ENCODE assay signal across 9 cellular contexts in the genomic region with DNA sequence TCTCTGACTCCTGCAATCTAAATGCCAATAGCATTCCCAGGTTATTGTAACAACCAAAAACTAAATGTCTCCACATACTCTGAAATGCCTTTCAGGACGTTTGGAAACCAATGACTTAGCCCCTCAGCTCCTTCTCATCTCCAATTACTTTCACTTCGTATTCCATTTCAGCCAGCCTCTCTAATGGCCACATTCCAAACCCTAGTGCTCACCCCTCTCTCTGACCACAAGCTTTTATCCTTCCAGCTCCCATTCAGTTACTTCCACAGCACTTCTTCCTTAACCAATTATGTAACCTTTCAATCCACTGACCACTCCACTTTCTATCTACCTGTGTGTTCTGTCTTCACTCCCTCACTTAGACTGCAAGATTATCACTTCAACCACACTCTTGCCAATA. TPM values are rescaled to one million over a fixed set of nuclear protein-coding genes. Genes with fewer than 3 reads are reported as not detected.
DNase-seq lines count a peak whose midpoint lies in the region; ATAC-seq, FAIRE-seq and TF ChIP-seq lines count a peak whose summit lies in the region.
"Had no signal": no experiment of that assay in that cellular context is flagged by ENCODE, and none has a peak within 500 bp of the region (broad histone marks: within the 10 kb centered on the region; RNA-seq: fewer than 3 reads in every experiment).

No MANE protein-coding gene starts in this region.

- H3K36me3 ChIP-seq in astrocyte (ENCODE audit: insufficient read depth, low read length) = peaks cover 41% of the 10 kb centered on the region
- H3K36me3 ChIP-seq in kidney epithelial cell (ENCODE audit: control insufficient read depth, insufficient read depth, low read length) = no peaks in the 10 kb centered on the region

- DNase-seq in COLO829 (ENCODE audit: low spot score) = peak; percentile 35
- DNase-seq in HT-29 (ENCODE audit: low spot score) = peak; percentile 22
- peak; percentile 96 for DNase-seq in astrocyte (ENCODE audit: low read depth)
- peak; percentile 83 for DNase-seq in kidney epithelial cell (ENCODE audit: low read depth)
- DNase-seq in NCI-H1092 treated with DMSO at 0.1 percent for 48 hours (lab: John Stamatoyannopoulos, UW) = no peak
- no peak for DNase-seq in superior temporal gyrus (ENCODE audit: extremely low spot score)
- DNase-seq in GM19240 (ENCODE audit: insufficient read length, low spot score) = no peak

- peak; percentile 90 for FAIRE-seq in astrocyte (lab: Jason Lieb, UNC)

- H3K9me3 ChIP-seq in astrocyte (ENCODE audit: insufficient read depth, low read depth, low read length) = no peaks in the 10 kb centered on the region

- H3K4me3 Mint-ChIP-seq in astrocyte (ENCODE audit: unreplicated experiment) = no peak overlapping the region
- H3K4me3 Mint-ChIP-seq: neural progenitor cell had no signal

- H3K27me3 ChIP-seq in astrocyte (ENCODE audit: insufficient read depth, low read length) (no peaks in the 10 kb centered on the region), kidney epithelial cell (ENCODE audit: control insufficient read depth, insufficient read depth, low read length) (no peaks in the 10 kb centered on the region)

- no peaks in the 10 kb centered on the region for H3K27me3 Mint-ChIP-seq in astrocyte (ENCODE audit: low read depth, unreplicated experiment)

- peaks cover 10% of the 10 kb centered on the region for H3K4me1 Mint-ChIP-seq in astrocyte (ENCODE audit: low read depth, unreplicated experiment)

- H3K27ac Mint-ChIP-seq in astrocyte (ENCODE audit: unreplicated experiment) = peak overlapping the region; percentile 16
- H3K27ac Mint-ChIP-seq: neural progenitor cell had no signal

- peaks cover 25% of the 10 kb centered on the region for H3K4me1 ChIP-seq in astrocyte (ENCODE audit: insufficient read depth, low read length)

- no peaks in the 10 kb centered on the region for H3K9me3 Mint-ChIP-seq in astrocyte (ENCODE audit: unreplicated experiment)

- H3K36me3 Mint-ChIP-seq in astrocyte (ENCODE audit: low read depth, unreplicated experiment) = peaks cover 9% of the 10 kb centered on the region

- H4K20me1 ChIP-seq in astrocyte (ENCODE audit: insufficient read depth, low read length) = peaks cover 13% of the 10 kb centered on the region

- H3K9ac ChIP-seq in astrocyte (ENCODE audit: low read length) = peak overlapping the region; percentile 74
- H3K9ac ChIP-seq: neural progenitor cell had no signal

- H2AFZ ChIP-seq in astrocyte (ENCODE audit: low read depth, low read length) = peak overlapping the region; percentile 21
- H2AFZ ChIP-seq: neural progenitor cell had no signal

- peaks cover 38% of the 10 kb centered on the region for H3K79me2 ChIP-seq in astrocyte (ENCODE audit: insufficient read depth, low read length)

- TF ChIP-seq CTCF in astrocyte (IDR thresholded peaks at IDR 0.05; ENCODE audit: insufficient read depth, low read depth, low read length) (no peak), kidney epithelial cell (IDR thresholded peaks at IDR 0.05; ENCODE audit: insufficient read depth, low read length, poor library complexity, severe bottlenecking) (no peak)

- H3K4me2 ChIP-seq in astrocyte (ENCODE audit: low read length) = peak overlapping the region; percentile 84
- H3K4me2 ChIP-seq: neural progenitor cell had no signal

- peak overlapping the region; percentile 51 for H3K4me3 ChIP-seq in astrocyte (ENCODE audit: insufficient read depth, low read depth, low read length)
- H3K4me3 ChIP-seq in kidney epithelial cell (ENCODE audit: low read depth, low read length) = no peak overlapping the region
- H3K4me3 ChIP-seq: neural progenitor cell had no signal

- peak overlapping the region; percentile 73 for H3K27ac ChIP-seq in astrocyte (ENCODE audit: low read depth, low read length)
- H3K27ac ChIP-seq: neural progenitor cell had no signal

- no peak for ATAC-seq in GM18519 (IDR thresholded peaks at IDR 0.05; ENCODE audit: low FRiP score, unreplicated experiment)

RNA-seq across cellular contexts. Expression of gene NOC3L, which starts 4.3 kb away (rescaled TPM):
- 7.9 and 8.0 TPM in 2 replicates for total RNA-seq in HT-29 (2014; rRNA removed; shearing (Covaris generic))
- total RNA-seq in astrocyte = 20.2 and 21.6 TPM in 2 replicates
- total RNA-seq in kidney epithelial cell = 17.8 and 23.1 TPM in 2 replicates

RNA-seq across cellular contexts. Expression of gene TBC1D12, which starts 43.9 kb away (rescaled TPM):
- 5.8 TPM in 2 replicates for total RNA-seq in HT-29 (2014; rRNA removed; shearing (Covaris generic))
- total RNA-seq in astrocyte = 6.9 and 7.6 TPM in 2 replicates
- 6.7 and 14.2 TPM in 2 replicates for total RNA-seq in kidney epithelial cell

Comparison
In these comparisons a context has a peak if more than half of its experiments do, and no peak if none do; other contexts are left out.
1. DNase-seq: peak in COLO829 (single experiment), HT-29 (single experiment), astrocyte (single experiment) and kidney epithelial cell (single experiment); none in NCI-H1092 treated with DMSO at 0.1 percent for 48 hours (single experiment), superior temporal gyrus (single experiment) and GM19240 (single experiment).